Comparison of ENCODE assay signal across 29 cellular contexts in the genomic region with DNA sequence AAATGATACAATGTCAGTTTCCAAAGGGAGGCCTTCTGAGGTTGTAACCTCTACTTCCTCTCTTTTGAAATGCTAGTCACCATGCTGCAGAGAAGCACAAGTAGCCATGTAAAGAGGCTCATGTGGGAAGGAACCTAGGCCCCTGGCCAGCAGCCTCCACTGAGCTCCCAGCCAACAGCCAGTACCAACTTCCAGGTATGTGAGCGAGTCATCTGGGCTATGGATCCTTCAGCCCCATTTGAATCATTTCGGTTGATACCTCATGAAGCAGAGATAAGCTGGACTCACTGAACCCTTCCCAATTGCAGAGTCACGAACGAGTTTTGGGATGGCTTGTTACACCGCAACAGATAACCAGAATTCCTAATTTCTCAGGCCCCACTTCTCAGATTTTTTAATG.
"Had no signal": no experiment of that assay in that cellular context is flagged by ENCODE, and none has a peak within 500 bp of the region (broad histone marks: within the 10 kb centered on the region; RNA-seq: fewer than 3 reads in every experiment).

No MANE protein-coding gene starts in this region.

- H3K27me3 ChIP-seq: ascending aorta, brain microvascular endothelial cell, dorsolateral prefrontal cortex, gastroesophageal sphincter, right atrium auricular region, uterus had no signal

- H3K4me1 ChIP-seq: ascending aorta, gastroesophageal sphincter, right atrium auricular region, uterus had no signal

- H3K4me2 ChIP-seq: smooth muscle cell had no signal

- H3K9me3 Mint-ChIP-seq: activated naive CD8-positive, alpha-beta T cell treated with anti-CD3 and anti-CD28 coated beads, Interleukin-2, amount 10 ng/mL, durations not matched to agents 7 days and 5 days; activated T-cell treated with anti-CD3 and anti-CD28 coated beads, Interleukin-2, amount 50 U/mL, for 24 hours; type B pancreatic cell had no signal

- H3K27ac Mint-ChIP-seq: activated CD4-positive, alpha-beta memory T cell treated with anti-CD3 and anti-CD28 coated beads, Interleukin-2, amount 10 ng/mL, durations not matched to agents 7 days and 5 days; activated CD4-positive, alpha-beta T cell treated with anti-CD3 and anti-CD28 coated beads, Interleukin-2, amount 10 ng/mL, durations not matched to agents 7 days and 5 days; activated naive CD4-positive, alpha-beta T cell treated with anti-CD3 and anti-CD28 coated beads, Interleukin-2, amount 10 ng/mL, durations not matched to agents 7 days and 5 days; activated naive CD8-positive, alpha-beta T cell treated with anti-CD3 and anti-CD28 coated beads, Interleukin-2, amount 10 ng/mL, durations not matched to agents 7 days and 5 days; activated T-cell treated with anti-CD3 and anti-CD28 coated beads, Interleukin-2, amount 50 U/mL, for 24 hours; nephron progenitor cell; stimulated activated memory B cell treated with anti-CD40 and anti-IgM and Interleukin-4, amounts not matched to agents 10 μg/mL and 1 μg/mL and 100 μg/mL, for 72 hours; stimulated activated naive CD8-positive, alpha-beta T cell treated with anti-CD3 and anti-CD28 coated beads, Interleukin-15, amount 100 ng/mL, for 72 hours; type B pancreatic cell had no signal

- H3K27me3 Mint-ChIP-seq: activated CD4-positive, alpha-beta memory T cell treated with anti-CD3 and anti-CD28 coated beads, Interleukin-2, amount 10 ng/mL, durations not matched to agents 7 days and 5 days; activated CD4-positive, alpha-beta T cell treated with anti-CD3 and anti-CD28 coated beads, Interleukin-2, amount 10 ng/mL, durations not matched to agents 7 days and 5 days; activated naive CD4-positive, alpha-beta T cell treated with anti-CD3 and anti-CD28 coated beads, Interleukin-2, amount 10 ng/mL, durations not matched to agents 7 days and 5 days; stimulated activated memory B cell treated with anti-CD40 and anti-IgM and Interleukin-4, amounts not matched to agents 10 μg/mL and 1 μg/mL and 100 μg/mL, for 72 hours; type B pancreatic cell had no signal

- H3K9me3 ChIP-seq: ascending aorta, gastroesophageal sphincter, right atrium auricular region, uterus had no signal

- ATAC-seq: gastroesophageal sphincter; left cardiac atrium; left ventricle myocardium superior; stimulated activated memory B cell treated with anti-CD40 and anti-IgM and Interleukin-4, amounts not matched to agents 10 μg/mL and 1 μg/mL and 100 μg/mL, for 72 hours; stimulated activated naive CD8-positive, alpha-beta T cell treated with anti-CD3 and anti-CD28 coated beads, Interleukin-15, amount 100 ng/mL, for 72 hours had no signal

- H3K36me3 ChIP-seq: ascending aorta, brain microvascular endothelial cell, gastroesophageal sphincter, right atrium auricular region, uterus had no signal

- H3K4me3 Mint-ChIP-seq: activated CD4-positive, alpha-beta memory T cell treated with anti-CD3 and anti-CD28 coated beads, Interleukin-2, amount 10 ng/mL, durations not matched to agents 7 days and 5 days; activated CD4-positive, alpha-beta T cell treated with anti-CD3 and anti-CD28 coated beads, Interleukin-2, amount 10 ng/mL, durations not matched to agents 7 days and 5 days; activated naive CD4-positive, alpha-beta T cell treated with anti-CD3 and anti-CD28 coated beads, Interleukin-2, amount 10 ng/mL, durations not matched to agents 7 days and 5 days; activated naive CD8-positive, alpha-beta T cell treated with anti-CD3 and anti-CD28 coated beads, Interleukin-2, amount 10 ng/mL, durations not matched to agents 7 days and 5 days; activated T-cell treated with anti-CD3 and anti-CD28 coated beads, Interleukin-2, amount 50 U/mL, for 24 hours; nephron progenitor cell; stimulated activated memory B cell treated with anti-CD40 and anti-IgM and Interleukin-4, amounts not matched to agents 10 μg/mL and 1 μg/mL and 100 μg/mL, for 72 hours; stimulated activated naive CD8-positive, alpha-beta T cell treated with anti-CD3 and anti-CD28 coated beads, Interleukin-15, amount 100 ng/mL, for 72 hours; type B pancreatic cell had no signal

- H3K36me3 Mint-ChIP-seq: activated naive CD4-positive, alpha-beta T cell treated with anti-CD3 and anti-CD28 coated beads, Interleukin-2, amount 10 ng/mL, durations not matched to agents 7 days and 5 days; activated naive CD8-positive, alpha-beta T cell treated with anti-CD3 and anti-CD28 coated beads, Interleukin-2, amount 10 ng/mL, durations not matched to agents 7 days and 5 days; stimulated activated memory B cell treated with anti-CD40 and anti-IgM and Interleukin-4, amounts not matched to agents 10 μg/mL and 1 μg/mL and 100 μg/mL, for 72 hours; type B pancreatic cell had no signal

- H3K27ac ChIP-seq: ascending aorta, brain microvascular endothelial cell, coronary artery, dorsolateral prefrontal cortex, gastroesophageal sphincter, right atrium auricular region, uterus had no signal

- H3K4me1 Mint-ChIP-seq: activated CD4-positive, alpha-beta memory T cell treated with anti-CD3 and anti-CD28 coated beads, Interleukin-2, amount 10 ng/mL, durations not matched to agents 7 days and 5 days; activated CD4-positive, alpha-beta T cell treated with anti-CD3 and anti-CD28 coated beads, Interleukin-2, amount 10 ng/mL, durations not matched to agents 7 days and 5 days; activated naive CD4-positive, alpha-beta T cell treated with anti-CD3 and anti-CD28 coated beads, Interleukin-2, amount 10 ng/mL, durations not matched to agents 7 days and 5 days; activated naive CD8-positive, alpha-beta T cell treated with anti-CD3 and anti-CD28 coated beads, Interleukin-2, amount 10 ng/mL, durations not matched to agents 7 days and 5 days; stimulated activated memory B cell treated with anti-CD40 and anti-IgM and Interleukin-4, amounts not matched to agents 10 μg/mL and 1 μg/mL and 100 μg/mL, for 72 hours; stimulated activated naive CD8-positive, alpha-beta T cell treated with anti-CD3 and anti-CD28 coated beads, Interleukin-15, amount 100 ng/mL, for 72 hours had no signal

- DNase-seq: activated CD4-positive, alpha-beta memory T cell treated with anti-CD3 and anti-CD28 coated beads, Interleukin-2, amount 10 ng/mL, durations not matched to agents 7 days and 5 days; activated CD4-positive, alpha-beta T cell treated with anti-CD3 and anti-CD28 coated beads for 1 hour; activated CD4-positive, alpha-beta T cell treated with anti-CD3 and anti-CD28 coated beads, Interleukin-2, amount 10 ng/mL, durations not matched to agents 7 days and 5 days; activated CD8-positive, alpha-beta memory T cell treated with anti-CD3 and anti-CD28 coated beads, Interleukin-2, amount 50 U/mL, for 48 hours; activated gamma-delta T cell; activated naive CD4-positive, alpha-beta T cell treated with anti-CD3 and anti-CD28 coated beads, Interleukin-2, amount 10 ng/mL, durations not matched to agents 7 days and 5 days; activated naive CD8-positive, alpha-beta T cell treated with anti-CD3 and anti-CD28 coated beads, Interleukin-2, amount 10 ng/mL, durations not matched to agents 7 days and 5 days; activated T-cell treated with anti-CD3 and anti-CD28 coated beads, Interleukin-2, amount 50 U/mL, for 24 hours; brain microvascular endothelial cell; dorsolateral prefrontal cortex; effector memory CD4-positive, alpha-beta T cell; hippocampal formation; left cardiac atrium; left ventricle myocardium superior; nephron progenitor cell; stimulated activated CD4-positive, alpha-beta T cell treated with anti-CD3 and anti-CD28 coated beads, Interleukin-1b, Interleukin-23, amount 100 ng/mL, for 48 hours; stimulated activated CD4-positive, alpha-beta T cell treated with anti-CD3 and anti-CD28 coated beads, Interleukin-4, amount 100 ng/mL, for 4 hours; stimulated activated CD8-positive, alpha-beta memory T cell treated with anti-CD3 and anti-CD28 coated beads, Interleukin-4, amount 100 ng/mL, for 48 hours; stimulated activated naive CD8-positive, alpha-beta T cell treated with anti-CD3 and anti-CD28 coated beads, Interleukin-15, amount 100 ng/mL, for 72 hours; substantia nigra; T1000; uterus had no signal

- H3K4me3 ChIP-seq: ascending aorta, coronary artery, dorsolateral prefrontal cortex, gastroesophageal sphincter, right atrium auricular region, smooth muscle cell, uterus had no signal
